Comparison of ENCODE assay signal across 19 cellular contexts in the genomic region with DNA sequence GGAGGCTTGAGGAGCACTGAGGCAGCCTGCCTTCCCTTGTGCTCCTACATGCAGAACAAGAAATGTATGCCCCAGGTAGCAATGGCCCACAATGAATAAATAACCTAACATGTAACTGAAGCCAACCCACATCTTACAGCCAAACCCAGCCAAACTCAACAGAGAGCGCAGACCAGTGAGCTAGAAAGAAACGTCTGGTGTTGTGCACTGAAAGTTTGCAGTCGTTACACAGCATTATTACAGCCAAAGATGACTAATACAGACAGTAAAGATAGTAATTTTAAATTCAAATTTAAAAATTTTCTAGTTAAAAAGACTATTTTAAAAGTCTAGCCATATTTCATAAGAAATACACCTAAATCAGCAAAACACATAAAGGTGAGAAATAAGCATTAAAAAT. TPM values are rescaled to one million over a fixed set of nuclear protein-coding genes. Genes with fewer than 3 reads are reported as not detected.
DNase-seq lines count a peak whose midpoint lies in the region; ATAC-seq, FAIRE-seq and TF ChIP-seq lines count a peak whose summit lies in the region.
"Had no signal": no experiment of that assay in that cellular context is flagged by ENCODE, and none has a peak within 500 bp of the region (broad histone marks: within the 10 kb centered on the region; RNA-seq: fewer than 3 reads in every experiment).

No MANE protein-coding gene starts in this region.

- H3K9me3 ChIP-seq in BLaER1 (peaks cover 18% of the 10 kb centered on the region), GM12878 (replicated peaks; ENCODE audit: control insufficient read depth, insufficient read depth, low read length) (no peaks in the 10 kb centered on the region; the same call in 2 of the 3 replicates), trophoblast cell (ENCODE audit: insufficient read depth, low read depth, low read length) (no peaks in the 10 kb centered on the region), PC-3 (ENCODE audit: low read length) (no peaks in the 10 kb centered on the region)
- H3K9me3 ChIP-seq: SJSA1 had no signal

- intact Hi-C loops in GM12878 (cut with micrococcal nuclease; ENCODE audit: unreplicated experiment) (loop anchor here (10.0 kb wide), 1 partner anchor 435 kb away; no protein-coding TSS in a partner anchor), PC-3 (cut with micrococcal nuclease) (loop anchor here (5.0 kb wide), 1 partner anchor 63 kb away; no protein-coding TSS in a partner anchor)

- CTCF ChIA-PET in GM12878 (lab: Yijun Ruan, JAX): interaction anchor here (0.6 to 0.8 kb wide), 2 partner anchors 8 to 71 kb away, joined by 3 to 4 read pairs; no protein-coding TSS in a partner anchor
- CTCF ChIA-PET in PC-3 (lab: Charles Lee): no interaction called here

- no peak overlapping the region for H2BK5ac ChIP-seq in trophoblast cell (ENCODE audit: low read depth, low read length, poor library complexity)

- H3K4me1 ChIP-seq in BLaER1 (peaks cover 54% of the 10 kb centered on the region), GM12878 (ENCODE audit: control insufficient read depth, insufficient read depth, low read length) (peaks cover 42% of the 10 kb centered on the region), trophoblast cell (ENCODE audit: control insufficient read depth in 1 of 2, insufficient read depth in 2 of 2, low read length in 2 of 2) (peaks cover 2 to 6% of the 10 kb centered on the region in 2 experiments), PC-3 (ENCODE audit: insufficient read depth, low read length) (peaks cover 14% of the 10 kb centered on the region)
- H3K4me1 ChIP-seq: HAP-1 had no signal

- H3K79me2 ChIP-seq in GM12878 (ENCODE audit: control insufficient read depth, insufficient read depth, low read length): peaks cover 97% of the 10 kb centered on the region
- peaks cover 3% of the 10 kb centered on the region for H3K79me2 ChIP-seq in trophoblast cell (ENCODE audit: control insufficient read depth, insufficient read depth, low read length, poor library complexity)
- peaks cover 75% of the 10 kb centered on the region for H3K79me2 ChIP-seq in PC-3 (ENCODE audit: low read length)

- 53% methylated on average over 3 of the region's 3 CpGs for WGBS in GM12878 (ENCODE audit: insufficient coverage, insufficient replicate concordance, low lambda C conversion rate, missing lambda C conversion rate)
- WGBS in trophoblast cell (ENCODE audit: extremely low coverage, insufficient coverage, insufficient read length): no CpG with 5 or more reads among the region's 3 CpGs

- no peaks in the 10 kb centered on the region for H3K9me2 ChIP-seq in PC-3 (replicated peaks; ENCODE audit: low read length)

- DNase-seq in GM18507 (ENCODE audit: extremely low spot score, insufficient read length, low read depth): no peak
- DNase-seq in GM12878 (ENCODE audit: low read depth, low spot score): no peak
- DNase-seq in trophoblast cell: no peak
- DNase-seq in NCI-H2196 (lab: John Stamatoyannopoulos, UW; ENCODE audit: unreplicated experiment): no peak
- no peak for DNase-seq in PC-3
- no peak for DNase-seq in NCI-H1417 (lab: John Stamatoyannopoulos, UW)
- DNase-seq: C1 segment of cervical spinal cord, GM23248, KG1, NCI-H1417 treated with DMSO at 0.1 percent for 48 hours, NCI-H1930, NCI-H345, NCI-H524 treated with DMSO at 0.1 percent for 48 hours had no signal

- no peak for TF ChIP-seq CTCF in GM12878 (IDR thresholded peaks at IDR 0.05 in 2 of 3, conservative IDR thresholded peaks at IDR 0.05 in 1 of 3; ENCODE audit: control insufficient read depth in 2 of 3, extremely low read depth in 1 of 3, insufficient read depth in 1 of 3, low read depth in 3 of 3, low read length in 3 of 3)
- TF ChIP-seq CTCF in PC-3 (conservative IDR thresholded peaks at IDR 0.05; ENCODE audit: low read depth, low read length): no peak

- BruUV-seq in GM12878 (replicated peaks; lab: Mats Ljungman, UMichigan) (no TSS peak), PC-3 (replicated peaks; lab: Mats Ljungman, UMichigan) (no TSS peak)

- H2AFZ ChIP-seq in GM12878 (ENCODE audit: control insufficient read depth, low read depth, low read length) (no peak overlapping the region), trophoblast cell (ENCODE audit: insufficient read depth, low read length, poor library complexity) (no peak overlapping the region), PC-3 (ENCODE audit: low read length) (no peak overlapping the region)
- H2AFZ ChIP-seq: GM23248 had no signal

- H3K18ac ChIP-seq in trophoblast cell (ENCODE audit: low read length): peak overlapping the region; percentile 84

- TF ChIP-seq POLR2A in GM12878 (IDR thresholded peaks at IDR 0.05; ENCODE audit: low read depth, low read length): no peak

- H4K8ac ChIP-seq in trophoblast cell (ENCODE audit: low read depth, low read length): peak overlapping the region; percentile 8

- H3F3A ChIP-seq in PC-3 (ENCODE audit: low read length, unreplicated experiment): no peaks in the 10 kb centered on the region

- RAD21 ChIA-PET in GM12878 (lab: Charles Lee; ENCODE audit: unreplicated experiment): interaction anchor here (1.6 kb wide), 1 partner anchor 10 kb away, joined by 6 read pairs; no protein-coding TSS in a partner anchor

- H3K23ac ChIP-seq in trophoblast cell (ENCODE audit: low read length): no peak overlapping the region

- no peak overlapping the region for H4K12ac ChIP-seq in trophoblast cell (ENCODE audit: low read depth, low read length)

- in situ Hi-C loops in GM12878 (cut with MboI): no loop called here

- H3K4me2 ChIP-seq in BLaER1 (peak overlapping the region; percentile 48), GM12878 (ENCODE audit: control insufficient read depth, insufficient read depth) (peak overlapping the region; percentile 88), trophoblast cell (ENCODE audit: low read length) (no peak overlapping the region), PC-3 (ENCODE audit: low read length) (no peak overlapping the region)

- H3K4me3 ChIP-seq in BLaER1 (no peak overlapping the region), GM12878 (peak overlapping the region; percentile 59; the same call in 1 of the 2 replicates), trophoblast cell (ENCODE audit: low read depth, low read length) (no peak overlapping the region), PC-3 (ENCODE audit: low read length) (no peak overlapping the region)
- H3K4me3 ChIP-seq: GM23248, HAP-1, SJSA1 had no signal

- POLR2A ChIA-PET in GM12878 (lab: Charles Lee) (interaction anchor here (0.6 to 1.3 kb wide), 3 partner anchors 9 to 1141 kb away, joined by 3 to 4 read pairs (median 4); no protein-coding TSS in a partner anchor), PC-3 (lab: Charles Lee; ENCODE audit: unreplicated experiment) (no interaction called here)

- TF ChIP-seq RAD21 in GM12878 (IDR thresholded peaks at IDR 0.05; ENCODE audit: insufficient read depth, low read depth, low read length): no peak

- peaks cover 29% of the 10 kb centered on the region for H4K20me1 ChIP-seq in BLaER1
- H4K20me1 ChIP-seq in GM12878 (ENCODE audit: control insufficient read depth, insufficient read depth): no peaks in the 10 kb centered on the region
- peaks cover 14% of the 10 kb centered on the region; the same call in 1 of the 2 replicates for H4K20me1 ChIP-seq in PC-3 (ENCODE audit: low read length)

- H3K9ac ChIP-seq in BLaER1: no peak overlapping the region
- H3K9ac ChIP-seq in GM12878 (ENCODE audit: control insufficient read depth, insufficient read depth, low read length): peak overlapping the region; percentile 64; the same call in 1 of the 2 replicates
- no peak overlapping the region for H3K9ac ChIP-seq in trophoblast cell (ENCODE audit: low read length)
- H3K9ac ChIP-seq in PC-3 (ENCODE audit: low read length): no peak overlapping the region
- H3K9ac ChIP-seq: GM23248 had no signal

- no peak for ATAC-seq in GM12878
- ATAC-seq in PC-3: no peak
- ATAC-seq: Panc1 had no signal

- H3K79me1 ChIP-seq in trophoblast cell (ENCODE audit: low read length): no peaks in the 10 kb centered on the region

- no peak overlapping the region for H2BK120ac ChIP-seq in trophoblast cell (ENCODE audit: insufficient read depth, low read length, poor library complexity)

- no peak overlapping the region for H3K27ac ChIP-seq in BLaER1
- H3K27ac ChIP-seq in GM12878 (ENCODE audit: control insufficient read depth, insufficient read depth): peak overlapping the region; percentile 71
- no peak overlapping the region for H3K27ac ChIP-seq in trophoblast cell (ENCODE audit: low read depth, low read length)
- H3K27ac ChIP-seq in PC-3 (ENCODE audit: low read length): no peak overlapping the region
- H3K27ac ChIP-seq: GM23248, SJSA1 had no signal

- H3K14ac ChIP-seq in trophoblast cell (ENCODE audit: low read length): no peak overlapping the region

- peak overlapping the region; percentile 91 for H3K4ac ChIP-seq in trophoblast cell (ENCODE audit: low read depth, low read length)

- H2AK5ac ChIP-seq in trophoblast cell (ENCODE audit: low read length): no peak overlapping the region

- FAIRE-seq in GM18507 (lab: Jason Lieb, UNC): peak; percentile 65
- no peak for FAIRE-seq in GM12878 (lab: Jason Lieb, UNC)
- FAIRE-seq: A204.1, D721Med had no signal

- no peaks in the 10 kb centered on the region for H3K27me3 ChIP-seq in BLaER1
- no peaks in the 10 kb centered on the region for H3K27me3 ChIP-seq in GM12878 (replicated peaks in 1 of 2; ENCODE audit: control insufficient read depth in 2 of 2, insufficient read depth in 2 of 2, low read length in 1 of 2)
- no peaks in the 10 kb centered on the region for H3K27me3 ChIP-seq in trophoblast cell (ENCODE audit: insufficient read depth, low read length)
- no peaks in the 10 kb centered on the region for H3K27me3 ChIP-seq in PC-3 (ENCODE audit: low read length)
- H3K27me3 ChIP-seq: SJSA1 had no signal

- SMC1A ChIA-PET in GM12878 (lab: Charles Lee; ENCODE audit: uncharacterized antibody, unreplicated experiment): interaction anchor here (0.7 to 1.8 kb wide), 2 partner anchors 8 to 46 kb away, joined by 3 to 4 read pairs; no protein-coding TSS in a partner anchor

- H3K36me3 ChIP-seq in BLaER1 (peaks cover 8% of the 10 kb centered on the region; the same call in 1 of the 2 replicates), GM12878 (ENCODE audit: control insufficient read depth in 2 of 2, insufficient read depth in 2 of 2, low read length in 1 of 2) (no peaks in the 10 kb centered on the region), trophoblast cell (ENCODE audit: control insufficient read depth in 1 of 2, insufficient read depth in 2 of 2, low read length in 2 of 2) (peaks cover 0 to 3% of the 10 kb centered on the region in 2 experiments), PC-3 (ENCODE audit: low read depth, low read length) (no peaks in the 10 kb centered on the region)
- H3K36me3 ChIP-seq: HAP-1, SJSA1 had no signal

- no peak for TF ChIP-seq EP300 in GM12878 (IDR thresholded peaks at IDR 0.05; ENCODE audit: borderline replicate concordance in 1 of 2, control insufficient read depth in 1 of 2, low read depth in 2 of 2, low read length in 2 of 2)

- H4K91ac ChIP-seq in trophoblast cell (ENCODE audit: low read depth, low read length): no peak overlapping the region

- no peak overlapping the region for H2BK12ac ChIP-seq in trophoblast cell (ENCODE audit: low read length)

RNA-seq across cellular contexts. Expression of a gene that starts 11.2 kb away (rescaled TPM):
- 37.0 and 39.1 TPM in 2 replicates for total RNA-seq in GM12878 (2013; cell fraction: nucleolus; rRNA removed)
- total RNA-seq in GM12878 (2014; rRNA removed) (25.8 and 32.1 TPM in 2 replicates), GM12878 (2014; rRNA removed; fragmentation: Illumina TruSeq; extraction: Trizol) (21.7 and 22.2 TPM in 2 replicates), GM12878 (2021) (25.0 and 27.7 TPM in 2 replicates), PC-3 (2014; rRNA removed) (13.0 and 14.3 TPM in 2 replicates)
- 10.1 TPM for polyA plus RNA-seq in GM12878 (2011; ENCODE audit: low read depth)
- polyA plus RNA-seq in GM12878 (2011; rRNA removed) (12.1 and 13.3 TPM in 2 replicates), GM12878 (2014; fragmentation: Illumina TruSeq; extraction: Trizol) (22.5 and 24.0 TPM in 2 replicates), GM12878 (2014; fragmentation: Nextera tagmentation; extraction: Ambion mirVana) (1 to 10 TPM; 4.0 to 6.5 TPM), GM12878 (2014; rRNA removed) (19.2 and 21.5 TPM in 2 replicates), GM12878 (2016; fragmentation: Nextera tagmentation; extraction: Ambion mirVana) (10 to 100 TPM; 12.5 to 14.9 TPM)
- polyA plus RNA-seq in GM12878 (2011; cell fraction: cytosol; rRNA removed): 8.0 and 9.9 TPM in 2 replicates
- polyA plus RNA-seq in GM12878 (2011; cell fraction: nucleus; rRNA removed): 9.6 and 12.0 TPM in 2 replicates
- polyA plus RNA-seq in GM12878 (2012): 14.8 and 19.1 TPM in 2 replicates
- 12.3 and 14.9 TPM in 2 replicates for polyA minus RNA-seq in GM12878 (2011; rRNA and poly(A)+ RNA removed)
- 4.0 and 5.9 TPM in 2 replicates for polyA minus RNA-seq in GM12878 (2011; cell fraction: cytosol; rRNA and poly(A)+ RNA removed)
- polyA minus RNA-seq in GM12878 (2011; cell fraction: nucleus; rRNA and poly(A)+ RNA removed): 11.1 and 21.9 TPM in 2 replicates
- polyA plus RNA-seq in trophoblast cell (2013): 16.4 and 17.4 TPM in 2 replicates

Comparison
In these comparisons a context has a peak if more than half of its experiments do, and no peak if none do; other contexts are left out.
1. H3K4me2 ChIP-seq: peak in BLaER1 (single experiment) and GM12878 (single experiment); none in trophoblast cell (single experiment) and PC-3 (single experiment).